ENCODE assay signal across 1 cellular context in the genomic region with DNA sequence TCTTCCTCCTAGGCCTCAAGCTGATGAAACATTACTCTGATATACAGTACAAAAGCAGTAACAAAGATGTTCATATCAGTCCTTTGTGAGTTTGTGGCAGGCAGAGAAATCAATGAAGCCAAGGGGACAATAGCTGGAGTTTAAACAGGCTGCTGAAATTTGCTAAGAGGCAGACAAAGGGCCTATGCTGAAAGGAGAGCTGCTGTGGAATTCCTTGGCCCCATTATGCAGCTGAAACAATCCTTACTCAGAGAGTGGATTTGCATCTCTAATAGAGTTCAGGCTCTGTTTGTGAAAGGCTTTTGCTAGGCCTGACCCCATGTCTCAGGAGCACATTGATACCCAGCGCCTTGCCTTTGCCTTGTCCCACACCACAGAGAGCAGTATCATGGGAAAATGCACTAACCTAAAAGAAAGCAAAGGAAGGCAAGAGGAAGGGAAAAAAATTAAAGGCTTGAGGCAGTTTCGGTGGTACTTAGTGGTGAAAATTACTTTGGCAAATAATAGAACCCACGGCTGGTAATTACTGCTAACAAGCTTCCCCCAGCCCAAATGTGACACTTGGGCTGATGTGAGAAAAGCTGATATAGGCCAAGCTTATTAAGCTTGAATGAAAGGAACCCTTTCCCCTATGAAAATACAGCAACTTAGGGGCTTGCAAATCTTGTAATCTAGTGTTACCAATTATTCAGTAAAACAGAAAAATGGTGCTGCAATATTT.
TF ChIP-seq lines count a peak whose summit lies in the region.

No MANE protein-coding gene starts in this region.

TF ChIP-seq in GM23338, 12 proteins besides CTCF, POLR2A, EP300 and RAD21 (continued from another document):
- TF ChIP-seq, protein P1, sequence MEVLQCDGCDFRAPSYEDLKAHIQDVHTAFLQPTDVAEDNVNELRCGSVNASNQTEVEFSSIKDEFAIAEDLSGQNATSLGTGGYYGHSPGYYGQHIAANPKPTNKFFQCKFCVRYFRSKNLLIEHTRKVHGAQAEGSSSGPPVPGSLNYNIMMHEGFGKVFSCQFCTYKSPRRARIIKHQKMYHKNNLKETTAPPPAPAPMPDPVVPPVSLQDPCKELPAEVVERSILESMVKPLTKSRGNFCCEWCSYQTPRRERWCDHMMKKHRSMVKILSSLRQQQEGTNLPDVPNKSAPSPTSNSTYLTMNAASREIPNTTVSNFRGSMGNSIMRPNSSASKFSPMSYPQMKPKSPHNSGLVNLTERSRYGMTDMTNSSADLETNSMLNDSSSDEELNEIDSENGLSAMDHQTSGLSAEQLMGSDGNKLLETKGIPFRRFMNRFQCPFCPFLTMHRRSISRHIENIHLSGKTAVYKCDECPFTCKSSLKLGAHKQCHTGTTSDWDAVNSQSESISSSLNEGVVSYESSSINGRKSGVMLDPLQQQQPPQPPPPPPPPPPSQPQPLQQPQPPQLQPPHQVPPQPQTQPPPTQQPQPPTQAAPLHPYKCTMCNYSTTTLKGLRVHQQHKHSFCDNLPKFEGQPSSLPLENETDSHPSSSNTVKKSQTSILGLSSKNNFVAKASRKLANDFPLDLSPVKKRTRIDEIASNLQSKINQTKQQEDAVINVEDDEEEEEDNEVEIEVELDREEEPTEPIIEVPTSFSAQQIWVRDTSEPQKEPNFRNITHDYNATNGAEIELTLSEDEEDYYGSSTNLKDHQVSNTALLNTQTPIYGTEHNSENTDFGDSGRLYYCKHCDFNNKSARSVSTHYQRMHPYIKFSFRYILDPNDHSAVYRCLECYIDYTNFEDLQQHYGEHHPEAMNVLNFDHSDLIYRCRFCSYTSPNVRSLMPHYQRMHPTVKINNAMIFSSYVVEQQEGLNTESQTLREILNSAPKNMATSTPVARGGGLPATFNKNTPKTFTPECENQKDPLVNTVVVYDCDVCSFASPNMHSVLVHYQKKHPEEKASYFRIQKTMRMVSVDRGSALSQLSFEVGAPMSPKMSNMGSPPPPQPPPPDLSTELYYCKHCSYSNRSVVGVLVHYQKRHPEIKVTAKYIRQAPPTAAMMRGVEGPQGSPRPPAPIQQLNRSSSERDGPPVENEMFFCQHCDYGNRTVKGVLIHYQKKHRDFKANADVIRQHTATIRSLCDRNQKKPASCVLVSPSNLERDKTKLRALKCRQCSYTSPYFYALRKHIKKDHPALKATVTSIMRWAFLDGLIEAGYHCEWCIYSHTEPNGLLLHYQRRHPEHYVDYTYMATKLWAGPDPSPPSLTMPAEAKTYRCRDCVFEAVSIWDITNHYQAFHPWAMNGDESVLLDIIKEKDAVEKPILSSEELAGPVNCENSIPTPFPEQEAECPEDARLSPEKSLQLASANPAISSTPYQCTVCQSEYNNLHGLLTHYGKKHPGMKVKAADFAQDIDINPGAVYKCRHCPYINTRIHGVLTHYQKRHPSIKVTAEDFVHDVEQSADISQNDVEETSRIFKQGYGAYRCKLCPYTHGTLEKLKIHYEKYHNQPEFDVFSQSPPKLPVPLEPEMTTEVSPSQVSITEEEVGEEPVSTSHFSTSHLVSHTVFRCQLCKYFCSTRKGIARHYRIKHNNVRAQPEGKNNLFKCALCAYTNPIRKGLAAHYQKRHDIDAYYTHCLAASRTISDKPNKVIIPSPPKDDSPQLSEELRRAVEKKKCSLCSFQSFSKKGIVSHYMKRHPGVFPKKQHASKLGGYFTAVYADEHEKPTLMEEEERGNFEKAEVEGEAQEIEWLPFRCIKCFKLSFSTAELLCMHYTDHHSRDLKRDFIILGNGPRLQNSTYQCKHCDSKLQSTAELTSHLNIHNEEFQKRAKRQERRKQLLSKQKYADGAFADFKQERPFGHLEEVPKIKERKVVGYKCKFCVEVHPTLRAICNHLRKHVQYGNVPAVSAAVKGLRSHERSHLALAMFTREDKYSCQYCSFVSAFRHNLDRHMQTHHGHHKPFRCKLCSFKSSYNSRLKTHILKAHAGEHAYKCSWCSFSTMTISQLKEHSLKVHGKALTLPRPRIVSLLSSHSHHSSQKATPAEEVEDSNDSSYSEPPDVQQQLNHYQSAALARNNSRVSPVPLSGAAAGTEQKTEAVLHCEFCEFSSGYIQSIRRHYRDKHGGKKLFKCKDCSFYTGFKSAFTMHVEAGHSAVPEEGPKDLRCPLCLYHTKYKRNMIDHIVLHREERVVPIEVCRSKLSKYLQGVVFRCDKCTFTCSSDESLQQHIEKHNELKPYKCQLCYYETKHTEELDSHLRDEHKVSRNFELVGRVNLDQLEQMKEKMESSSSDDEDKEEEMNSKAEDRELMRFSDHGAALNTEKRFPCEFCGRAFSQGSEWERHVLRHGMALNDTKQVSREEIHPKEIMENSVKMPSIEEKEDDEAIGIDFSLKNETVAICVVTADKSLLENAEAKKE (CRISPR knock-in tag; IDR thresholded peaks at IDR 0.05), result peak; percentile 9; the same call in 1 of the 2 replicates
